ENCODE assay signal across 22 cellular contexts in genomic region chr2:204031056-204031455, GRCh38.
"Had no signal": no experiment of that assay in that cellular context is flagged by ENCODE, and none has a peak within 500 bp of the region (broad histone marks: within the 10 kb centered on the region; RNA-seq: fewer than 3 reads in every experiment).

No MANE protein-coding gene starts in this region.

- H3K27ac ChIP-seq: esophagus muscularis mucosa, heart right ventricle, lower lobe of right lung, psoas muscle, stomach, testis, tibial artery had no signal

- DNase-seq: effector CD8-positive, alpha-beta T cell; endodermal cell; foreskin melanocyte; glutamatergic neuron; heart right ventricle; immature natural killer cell; islet precursor cell; kidney glomerular epithelial cell; left ventricle myocardium superior; lower lobe of right lung; natural killer cell; psoas muscle; stimulated activated CD4-positive, alpha-beta T cell treated with anti-CD3 and anti-CD28 coated beads, Interleukin-2, amount 100 ng/mL, for 24 hours; stimulated activated CD4-positive, alpha-beta T cell treated with anti-CD3 and anti-CD28 coated beads, Interleukin-4, amount 100 ng/mL, for 24 hours; stimulated activated naive CD4-positive, alpha-beta T cell treated with Interleukin-2 at 50 U/mL for 16 hours; stomach; substantia nigra; testis; tibial artery had no signal

- H3K4me3 ChIP-seq: esophagus muscularis mucosa, heart right ventricle, lower lobe of right lung, psoas muscle, sigmoid colon, stomach, testis, tibial artery had no signal

- H3K4me1 ChIP-seq: lower lobe of right lung, psoas muscle, testis had no signal

- ATAC-seq: lower lobe of right lung; natural killer cell; psoas muscle; stimulated activated effector memory CD8-positive, alpha-beta T cell treated with anti-CD3 and anti-CD28 coated beads, Interleukin-12 subunit alpha, Interleukin-12 subunit beta, amount 100 ng/mL, for 72 hours had no signal

- H3K27me3 ChIP-seq: esophagus muscularis mucosa, heart right ventricle, sigmoid colon, stomach, testis, tibial artery had no signal

- H3K36me3 ChIP-seq: esophagus muscularis mucosa, heart right ventricle, lower lobe of right lung, sigmoid colon, stomach, tibial artery had no signal

- H3K9me3 ChIP-seq: esophagus muscularis mucosa, heart right ventricle, lower lobe of right lung, psoas muscle, sigmoid colon, stomach, testis, tibial artery had no signal
